ENCODE assay signal across 1 cellular context in genomic region chr12:96489392-96490056, GRCh38.
A peak's percentile ranks its signal among the peaks of the same experiment; 100 is the strongest.
TF ChIP-seq lines count a peak whose summit lies in the region.

CFAP54 (plus strand) TSS chr12:96489577; CDS start chr12:96489610, 33 bp downstream.

TF ChIP-seq in HepG2, 621 proteins besides CTCF, POLR2A, EP300 and RAD21 (continued from another document and continues in another):
- TF ChIP-seq SKIL (CRISPR knock-in tag; IDR thresholded peaks at IDR 0.05; ENCODE audit: borderline replicate concordance) (no peak), ZNF768 (CRISPR knock-in tag; IDR thresholded peaks at IDR 0.05) (peak; percentile 51; the same call in 1 of the 2 replicates), TBX3 (IDR thresholded peaks at IDR 0.05; ENCODE audit: borderline replicate concordance) (no peak), RNF2 (conservative IDR thresholded peaks at IDR 0.05; ENCODE audit: low read depth) (peak; percentile 66), ZNF572 (CRISPR knock-in tag; IDR thresholded peaks at IDR 0.05) (0 out of 2 replicates have a peak, but pooled peaks have one; percentile 39), ZNF891 (CRISPR knock-in tag; IDR thresholded peaks at IDR 0.05) (peak; percentile 67; the same call in 1 of the 2 replicates), ZNF501 (CRISPR knock-in tag; IDR thresholded peaks at IDR 0.05) (peak; percentile 78), NFIC (IDR thresholded peaks at IDR 0.05; ENCODE audit: low read length) (no peak), MEIS2 (CRISPR knock-in tag; IDR thresholded peaks at IDR 0.05) (peak; percentile 44; the same call in 1 of the 2 replicates), HNF1B (CRISPR knock-in tag; IDR thresholded peaks at IDR 0.05) (peak; percentile 51; the same call in 1 of the 2 replicates), SALL2 (CRISPR knock-in tag; IDR thresholded peaks at IDR 0.05) (no peak), CCDC6 (CRISPR knock-in tag; IDR thresholded peaks at IDR 0.05) (no peak), ARID5B (CRISPR knock-in tag; IDR thresholded peaks at IDR 0.05) (peak; percentile 76), MNT (IDR thresholded peaks at IDR 0.05) (0 out of 2 replicates have a peak, but pooled peaks have one; percentile 29), ZNF33B (CRISPR knock-in tag; IDR thresholded peaks at IDR 0.05) (0 out of 2 replicates have a peak, but pooled peaks have one; percentile 31), ZMYM4 (CRISPR knock-in tag; IDR thresholded peaks at IDR 0.05) (peak; percentile 50; the same call in 1 of the 2 replicates), PTBP1 (IDR thresholded peaks at IDR 0.05; ENCODE audit: low read depth, low read length, poor library complexity, severe bottlenecking) (no peak), MLXIP (CRISPR knock-in tag; IDR thresholded peaks at IDR 0.05; ENCODE audit: borderline replicate concordance) (no peak), ZNF512B (CRISPR knock-in tag; IDR thresholded peaks at IDR 0.05; ENCODE audit: borderline replicate concordance) (no peak), RXRA (CRISPR knock-in tag; IDR thresholded peaks at IDR 0.05) (peak; percentile 50; the same call in 1 of the 2 replicates), ZNF747 (CRISPR knock-in tag; IDR thresholded peaks at IDR 0.05; ENCODE audit: borderline replicate concordance) (peak; percentile 64; the same call in 1 of the 2 replicates), CSRNP1 (CRISPR knock-in tag; IDR thresholded peaks at IDR 0.05) (peak; percentile 39; the same call in 1 of the 2 replicates), HDAC2 (CRISPR knock-in tag; IDR thresholded peaks at IDR 0.05) (peak; percentile 94), SIX1 (CRISPR knock-in tag; IDR thresholded peaks at IDR 0.05; ENCODE audit: borderline replicate concordance) (no peak), HINFP (CRISPR knock-in tag; IDR thresholded peaks at IDR 0.05; ENCODE audit: low read depth) (no peak), ZNF687 (CRISPR knock-in tag; IDR thresholded peaks at IDR 0.05) (peak; percentile 69), KLF6 (CRISPR knock-in tag; IDR thresholded peaks at IDR 0.05) (0 out of 2 replicates have a peak, but pooled peaks have one; percentile 49), TFDP2 (CRISPR knock-in tag; IDR thresholded peaks at IDR 0.05) (peak; percentile 82)
